In the genomic region with DNA sequence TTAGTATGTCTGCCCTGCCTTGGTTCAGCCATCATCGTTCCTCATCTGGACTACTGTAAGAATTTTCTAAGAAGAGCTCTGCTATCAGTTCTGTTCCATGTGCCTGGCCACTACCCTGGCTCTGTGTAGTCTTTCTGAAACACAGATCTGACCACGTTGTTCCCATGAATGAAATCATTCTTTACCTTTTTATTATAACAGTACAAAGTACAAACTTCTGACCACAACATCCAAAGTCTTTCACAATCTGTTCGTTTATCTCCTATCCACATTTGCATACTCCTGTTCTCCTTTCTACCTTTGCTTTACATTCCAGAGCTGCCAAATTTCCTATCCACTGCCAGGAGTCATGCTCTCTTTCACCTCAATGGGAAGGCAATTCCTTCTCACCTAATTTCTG, we compare ENCODE assay signal across 1 cellular context.
TF ChIP-seq lines count a peak whose summit lies in the region.

No MANE protein-coding gene starts in this region.

TF ChIP-seq in liver, 16 proteins besides CTCF, POLR2A, EP300 and RAD21 (continued from another document):
- TF ChIP-seq GABPA (IDR thresholded peaks at IDR 0.05 in 1 of 2, conservative IDR thresholded peaks at IDR 0.05 in 1 of 2) = no peak
- TF ChIP-seq TAF1 (conservative IDR thresholded peaks at IDR 0.05) = peak; percentile 24
